Comparison of ENCODE assay signal across 24 cellular contexts in the genomic region with DNA sequence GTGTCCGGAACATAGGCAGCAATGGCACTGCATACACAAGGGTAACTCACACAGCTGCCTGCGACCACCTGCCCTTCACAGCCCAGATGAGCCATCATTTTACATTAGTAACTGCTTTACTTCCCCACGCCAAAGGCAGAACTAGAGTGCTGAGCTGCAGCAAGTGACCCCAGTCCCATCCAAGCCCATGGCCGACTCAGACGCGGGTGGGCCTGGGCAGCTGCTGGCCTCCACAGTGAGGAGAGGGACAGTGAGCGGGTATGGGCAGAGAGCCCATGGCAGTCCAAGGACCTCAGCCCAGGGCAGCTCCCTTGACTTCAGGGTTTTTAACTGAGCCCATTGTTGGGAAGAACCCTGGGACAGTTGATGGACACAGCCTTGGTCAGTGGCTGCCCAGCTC.
DNase-seq lines count a peak whose midpoint lies in the region; ATAC-seq lines count a peak whose summit lies in the region.
"Had no signal": no experiment of that assay in that cellular context is flagged by ENCODE, and none has a peak within 500 bp of the region (broad histone marks: within the 10 kb centered on the region; RNA-seq: fewer than 3 reads in every experiment).

No MANE protein-coding gene starts in this region.

- ATAC-seq in stimulated activated naive CD8-positive, alpha-beta T cell treated with anti-CD3 and anti-CD28 coated beads, Interleukin-15, amount 100 ng/mL, for 72 hours = no peak
- no peak for ATAC-seq in stimulated activated naive CD8-positive, alpha-beta T cell treated with anti-CD3 and anti-CD28 coated beads, Interleukin-15, Interleukin-2, amounts not matched to agents 100 U/mL and 50 U/mL, for 24 hours
- ATAC-seq in left ventricle myocardium superior = no peak
- ATAC-seq: CD8-positive, alpha-beta T cell; GM23338 had no signal

- WGBS in mesenchymal stem cell = 95% methylated on average over 7 of the region's 7 CpGs

- no peaks in the 10 kb centered on the region for H3K9me3 ChIP-seq in mesenchymal stem cell (ENCODE audit: control insufficient read depth, low read length)
- H3K9me3 ChIP-seq: Caco-2, HAP-1 had no signal

- no peak overlapping the region for H3K4me3 Mint-ChIP-seq in T-helper 1 cell treated with Interleukin-12 subunit alpha and Interleukin-12 subunit beta and Interleukin-4 antibody, amounts not matched to agents 30 μg/mL and 1 μg/mL, for 36 hours
- H3K4me3 Mint-ChIP-seq in stimulated activated naive CD8-positive, alpha-beta T cell treated with anti-CD3 and anti-CD28 coated beads, Interleukin-15, amount 100 ng/mL, for 72 hours = no peak overlapping the region
- H3K4me3 Mint-ChIP-seq: B cell; CD8-positive, alpha-beta T cell; GM23338; HFFc6 had no signal

- peaks cover 1% of the 10 kb centered on the region for H3K4me1 ChIP-seq in mesenchymal stem cell (ENCODE audit: control insufficient read depth, insufficient read depth, low read depth, low read length)
- H3K4me1 ChIP-seq: Caco-2 had no signal

- no peaks in the 10 kb centered on the region for H3K36me3 ChIP-seq in mesenchymal stem cell (ENCODE audit: control insufficient read depth in 1 of 2, insufficient read depth in 2 of 2, low read depth in 1 of 2, low read length in 2 of 2)
- H3K36me3 ChIP-seq: HAP-1 had no signal

- no peak overlapping the region for H2AFZ ChIP-seq in mesenchymal stem cell (ENCODE audit: low read depth, low read length)
- H2AFZ ChIP-seq: GM23338 had no signal

- no peak overlapping the region for H3K4me3 ChIP-seq in mesenchymal stem cell (ENCODE audit: insufficient read depth in 1 of 2, low read depth in 1 of 2, low read length in 2 of 2)
- H3K4me3 ChIP-seq: GM23338, HAP-1 had no signal

- H3K36me3 Mint-ChIP-seq in T-helper 1 cell treated with Interleukin-12 subunit alpha and Interleukin-12 subunit beta and Interleukin-4 antibody, amounts not matched to agents 30 μg/mL and 1 μg/mL, for 36 hours (ENCODE audit: low read depth) = peaks cover 19% of the 10 kb centered on the region
- H3K36me3 Mint-ChIP-seq: CD8-positive, alpha-beta T cell had no signal

- peak overlapping the region in 1 of 2 experiments; percentile 31 for H3K14ac ChIP-seq in mesenchymal stem cell (ENCODE audit: low read length in 2 of 2)

- no peak overlapping the region for H3K4me2 ChIP-seq in mesenchymal stem cell (ENCODE audit: low read length, poor library complexity, severe bottlenecking)
- H3K4me2 ChIP-seq: GM23338 had no signal

- no peak overlapping the region for H2BK5ac ChIP-seq in mesenchymal stem cell (ENCODE audit: low read depth, low read length, poor library complexity, severe bottlenecking)

- H2BK15ac ChIP-seq in mesenchymal stem cell (ENCODE audit: low read depth, poor library complexity, severe bottlenecking) = no peak overlapping the region

- H3K79me1 ChIP-seq in mesenchymal stem cell (replicated peaks; ENCODE audit: low read length, poor library complexity, severe bottlenecking) = no peaks in the 10 kb centered on the region

- H3K23ac ChIP-seq in mesenchymal stem cell (ENCODE audit: low read length in 2 of 2) = no peak overlapping the region

- H2BK120ac ChIP-seq in mesenchymal stem cell (ENCODE audit: low read depth, low read length) = no peak overlapping the region

- H2AK5ac ChIP-seq in mesenchymal stem cell (ENCODE audit: low read length, severe bottlenecking) = no peak overlapping the region

- peaks cover 64% of the 10 kb centered on the region for H3K4me1 Mint-ChIP-seq in T-helper 1 cell treated with Interleukin-12 subunit alpha and Interleukin-12 subunit beta and Interleukin-4 antibody, amounts not matched to agents 30 μg/mL and 1 μg/mL, for 36 hours (ENCODE audit: low read depth)
- H3K4me1 Mint-ChIP-seq in stimulated activated naive CD8-positive, alpha-beta T cell treated with anti-CD3 and anti-CD28 coated beads, Interleukin-15, amount 100 ng/mL, for 72 hours = peaks cover 47% of the 10 kb centered on the region

- no peak overlapping the region for H4K8ac ChIP-seq in mesenchymal stem cell (ENCODE audit: low read length)

- peak overlapping the region; percentile 49 for H3K27ac Mint-ChIP-seq in T-helper 1 cell treated with Interleukin-12 subunit alpha and Interleukin-12 subunit beta and Interleukin-4 antibody, amounts not matched to agents 30 μg/mL and 1 μg/mL, for 36 hours
- H3K27ac Mint-ChIP-seq in stimulated activated naive CD8-positive, alpha-beta T cell treated with anti-CD3 and anti-CD28 coated beads, Interleukin-15, amount 100 ng/mL, for 72 hours = peak overlapping the region; percentile 13 to 25
- H3K27ac Mint-ChIP-seq: B cell; CD8-positive, alpha-beta T cell; GM23338; HFFc6 had no signal

- H3K9me3 Mint-ChIP-seq in T-helper 1 cell treated with Interleukin-12 subunit alpha and Interleukin-12 subunit beta and Interleukin-4 antibody, amounts not matched to agents 30 μg/mL and 1 μg/mL, for 36 hours = no peaks in the 10 kb centered on the region
- no peaks in the 10 kb centered on the region for H3K9me3 Mint-ChIP-seq in stimulated activated naive CD8-positive, alpha-beta T cell treated with anti-CD3 and anti-CD28 coated beads, Interleukin-15, amount 100 ng/mL, for 72 hours
- H3K9me3 Mint-ChIP-seq: CD8-positive, alpha-beta T cell; GM23338 had no signal

- no peak overlapping the region for H3K9ac ChIP-seq in mesenchymal stem cell (ENCODE audit: low read length)

- intact Hi-C loops in left ventricle myocardium superior (cut with micrococcal nuclease) = no loop called here

- H3K4ac ChIP-seq in mesenchymal stem cell (ENCODE audit: low read depth in 1 of 2, low read length in 2 of 2) = no peak overlapping the region

- peaks cover 54 to 70% of the 10 kb centered on the region in 2 experiments for H3K27me3 ChIP-seq in mesenchymal stem cell (ENCODE audit: control insufficient read depth in 1 of 2, insufficient read depth in 1 of 2, low read length in 2 of 2)

- H3K27ac ChIP-seq in mesenchymal stem cell (ENCODE audit: low read length, poor library complexity, severe bottlenecking) = no peak overlapping the region
- H3K27ac ChIP-seq: 22Rv1, C4-2B had no signal

- peak overlapping the region; percentile 43 for H4K91ac ChIP-seq in mesenchymal stem cell (ENCODE audit: low read length)

- H3K27me3 Mint-ChIP-seq in T-helper 1 cell treated with Interleukin-12 subunit alpha and Interleukin-12 subunit beta and Interleukin-4 antibody, amounts not matched to agents 30 μg/mL and 1 μg/mL, for 36 hours (ENCODE audit: low read depth) = no peaks in the 10 kb centered on the region
- no peaks in the 10 kb centered on the region for H3K27me3 Mint-ChIP-seq in stimulated activated naive CD8-positive, alpha-beta T cell treated with anti-CD3 and anti-CD28 coated beads, Interleukin-15, amount 100 ng/mL, for 72 hours

- peak overlapping the region; percentile 18 to 32 for H2BK12ac ChIP-seq in mesenchymal stem cell (ENCODE audit: low read length in 2 of 2)

- DNase-seq in T-helper 1 cell (no peak), mesenchymal stem cell (no peak), NCI-H2107 treated with DMSO at 0.1 percent for 48 hours (lab: John Stamatoyannopoulos, UW; ENCODE audit: unreplicated experiment) (no peak), left ventricle myocardium superior (no peak)
- DNase-seq in stimulated activated naive CD8-positive, alpha-beta T cell treated with anti-CD3 and anti-CD28 coated beads, Interleukin-15, amount 100 ng/mL, for 72 hours = no peak
- no peak for DNase-seq in stimulated activated naive CD8-positive, alpha-beta T cell treated with anti-CD3 and anti-CD28 coated beads, Interleukin-15, Interleukin-2, amounts not matched to agents 100 U/mL and 50 U/mL, for 24 hours
- DNase-seq in stimulated activated naive CD4-positive, alpha-beta T cell treated with Interleukin-2 at 50 U/mL for 16 hours (lab: John Stamatoyannopoulos, UW) = no peak
- DNase-seq: Caco-2; CD8-positive, alpha-beta T cell; HFFc6; KBM-7; MV-4-11; NCI-H1105; NCI-H1436 treated with DMSO at 0.1 percent for 48 hours; NCI-H187 treated with DMSO at 0.1 percent for 48 hours; NCI-H446; NCI-H524 treated with DMSO at 0.1 percent for 48 hours; NCI-H774 had no signal

- H3K18ac ChIP-seq in mesenchymal stem cell (ENCODE audit: low read depth in 1 of 2, low read length in 2 of 2) = no peak overlapping the region
